ENCODE assay signal across 1 cellular context in the genomic region with DNA sequence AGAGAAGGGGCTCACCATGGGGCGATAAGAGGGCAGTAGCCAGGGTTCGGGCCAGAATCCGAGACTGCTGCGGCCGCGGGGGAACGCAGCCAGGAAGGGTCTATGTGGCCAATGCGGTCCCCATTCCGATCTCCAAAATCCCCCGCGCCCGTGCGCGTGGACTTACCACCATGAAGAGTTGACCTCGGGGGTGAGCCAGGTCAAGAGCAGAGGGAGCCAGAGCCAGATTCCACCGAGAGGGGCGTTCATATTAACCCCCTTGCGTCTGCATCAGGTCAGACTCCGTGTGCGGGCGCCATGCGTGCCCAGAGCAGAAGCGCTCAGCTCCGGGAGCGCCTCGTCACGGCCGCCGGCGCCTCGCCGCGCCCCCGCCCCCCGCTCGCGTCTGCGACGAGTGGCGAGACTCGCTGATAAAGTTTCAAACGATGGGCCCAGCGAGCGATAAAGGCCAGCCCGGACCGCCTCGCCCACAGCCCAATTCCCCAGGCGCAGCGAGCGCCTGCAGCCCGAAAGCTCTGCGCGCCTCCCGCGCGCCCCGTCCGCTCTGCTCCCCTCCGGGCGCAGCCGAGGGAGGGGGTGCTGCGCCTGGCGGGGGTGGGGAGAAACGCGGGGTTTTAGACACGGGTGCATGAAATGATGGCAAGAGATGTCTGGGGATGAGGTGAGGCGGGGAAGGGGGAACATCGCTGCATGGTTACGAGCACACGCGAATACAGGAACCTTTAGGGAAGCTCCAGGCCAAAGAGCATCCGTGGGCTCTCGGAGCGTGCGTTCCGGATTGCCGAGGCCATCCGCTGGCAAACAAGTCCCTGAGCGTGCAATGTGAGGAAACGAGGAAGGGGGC.
TF ChIP-seq lines count a peak whose summit lies in the region.

A gene (minus strand): TSS at position 318 of the 844 bp plus-strand sequence. CDS start 69 bp downstream, at position 249.

TF ChIP-seq in GM23338, 12 proteins besides CTCF, POLR2A, EP300 and RAD21:
- TF ChIP-seq, protein P1, sequence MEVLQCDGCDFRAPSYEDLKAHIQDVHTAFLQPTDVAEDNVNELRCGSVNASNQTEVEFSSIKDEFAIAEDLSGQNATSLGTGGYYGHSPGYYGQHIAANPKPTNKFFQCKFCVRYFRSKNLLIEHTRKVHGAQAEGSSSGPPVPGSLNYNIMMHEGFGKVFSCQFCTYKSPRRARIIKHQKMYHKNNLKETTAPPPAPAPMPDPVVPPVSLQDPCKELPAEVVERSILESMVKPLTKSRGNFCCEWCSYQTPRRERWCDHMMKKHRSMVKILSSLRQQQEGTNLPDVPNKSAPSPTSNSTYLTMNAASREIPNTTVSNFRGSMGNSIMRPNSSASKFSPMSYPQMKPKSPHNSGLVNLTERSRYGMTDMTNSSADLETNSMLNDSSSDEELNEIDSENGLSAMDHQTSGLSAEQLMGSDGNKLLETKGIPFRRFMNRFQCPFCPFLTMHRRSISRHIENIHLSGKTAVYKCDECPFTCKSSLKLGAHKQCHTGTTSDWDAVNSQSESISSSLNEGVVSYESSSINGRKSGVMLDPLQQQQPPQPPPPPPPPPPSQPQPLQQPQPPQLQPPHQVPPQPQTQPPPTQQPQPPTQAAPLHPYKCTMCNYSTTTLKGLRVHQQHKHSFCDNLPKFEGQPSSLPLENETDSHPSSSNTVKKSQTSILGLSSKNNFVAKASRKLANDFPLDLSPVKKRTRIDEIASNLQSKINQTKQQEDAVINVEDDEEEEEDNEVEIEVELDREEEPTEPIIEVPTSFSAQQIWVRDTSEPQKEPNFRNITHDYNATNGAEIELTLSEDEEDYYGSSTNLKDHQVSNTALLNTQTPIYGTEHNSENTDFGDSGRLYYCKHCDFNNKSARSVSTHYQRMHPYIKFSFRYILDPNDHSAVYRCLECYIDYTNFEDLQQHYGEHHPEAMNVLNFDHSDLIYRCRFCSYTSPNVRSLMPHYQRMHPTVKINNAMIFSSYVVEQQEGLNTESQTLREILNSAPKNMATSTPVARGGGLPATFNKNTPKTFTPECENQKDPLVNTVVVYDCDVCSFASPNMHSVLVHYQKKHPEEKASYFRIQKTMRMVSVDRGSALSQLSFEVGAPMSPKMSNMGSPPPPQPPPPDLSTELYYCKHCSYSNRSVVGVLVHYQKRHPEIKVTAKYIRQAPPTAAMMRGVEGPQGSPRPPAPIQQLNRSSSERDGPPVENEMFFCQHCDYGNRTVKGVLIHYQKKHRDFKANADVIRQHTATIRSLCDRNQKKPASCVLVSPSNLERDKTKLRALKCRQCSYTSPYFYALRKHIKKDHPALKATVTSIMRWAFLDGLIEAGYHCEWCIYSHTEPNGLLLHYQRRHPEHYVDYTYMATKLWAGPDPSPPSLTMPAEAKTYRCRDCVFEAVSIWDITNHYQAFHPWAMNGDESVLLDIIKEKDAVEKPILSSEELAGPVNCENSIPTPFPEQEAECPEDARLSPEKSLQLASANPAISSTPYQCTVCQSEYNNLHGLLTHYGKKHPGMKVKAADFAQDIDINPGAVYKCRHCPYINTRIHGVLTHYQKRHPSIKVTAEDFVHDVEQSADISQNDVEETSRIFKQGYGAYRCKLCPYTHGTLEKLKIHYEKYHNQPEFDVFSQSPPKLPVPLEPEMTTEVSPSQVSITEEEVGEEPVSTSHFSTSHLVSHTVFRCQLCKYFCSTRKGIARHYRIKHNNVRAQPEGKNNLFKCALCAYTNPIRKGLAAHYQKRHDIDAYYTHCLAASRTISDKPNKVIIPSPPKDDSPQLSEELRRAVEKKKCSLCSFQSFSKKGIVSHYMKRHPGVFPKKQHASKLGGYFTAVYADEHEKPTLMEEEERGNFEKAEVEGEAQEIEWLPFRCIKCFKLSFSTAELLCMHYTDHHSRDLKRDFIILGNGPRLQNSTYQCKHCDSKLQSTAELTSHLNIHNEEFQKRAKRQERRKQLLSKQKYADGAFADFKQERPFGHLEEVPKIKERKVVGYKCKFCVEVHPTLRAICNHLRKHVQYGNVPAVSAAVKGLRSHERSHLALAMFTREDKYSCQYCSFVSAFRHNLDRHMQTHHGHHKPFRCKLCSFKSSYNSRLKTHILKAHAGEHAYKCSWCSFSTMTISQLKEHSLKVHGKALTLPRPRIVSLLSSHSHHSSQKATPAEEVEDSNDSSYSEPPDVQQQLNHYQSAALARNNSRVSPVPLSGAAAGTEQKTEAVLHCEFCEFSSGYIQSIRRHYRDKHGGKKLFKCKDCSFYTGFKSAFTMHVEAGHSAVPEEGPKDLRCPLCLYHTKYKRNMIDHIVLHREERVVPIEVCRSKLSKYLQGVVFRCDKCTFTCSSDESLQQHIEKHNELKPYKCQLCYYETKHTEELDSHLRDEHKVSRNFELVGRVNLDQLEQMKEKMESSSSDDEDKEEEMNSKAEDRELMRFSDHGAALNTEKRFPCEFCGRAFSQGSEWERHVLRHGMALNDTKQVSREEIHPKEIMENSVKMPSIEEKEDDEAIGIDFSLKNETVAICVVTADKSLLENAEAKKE (CRISPR knock-in tag; IDR thresholded peaks at IDR 0.05), result no peak
- TF ChIP-seq EZH2 (IDR thresholded peaks at IDR 0.05; ENCODE audit: low read depth, unreplicated experiment) (peak; percentile 91), EZH2phosphoT487 (IDR thresholded peaks at IDR 0.05; ENCODE audit: unreplicated experiment) (peak; percentile 56)
